ENCODE assay signal across 15 cellular contexts in the genomic region with DNA sequence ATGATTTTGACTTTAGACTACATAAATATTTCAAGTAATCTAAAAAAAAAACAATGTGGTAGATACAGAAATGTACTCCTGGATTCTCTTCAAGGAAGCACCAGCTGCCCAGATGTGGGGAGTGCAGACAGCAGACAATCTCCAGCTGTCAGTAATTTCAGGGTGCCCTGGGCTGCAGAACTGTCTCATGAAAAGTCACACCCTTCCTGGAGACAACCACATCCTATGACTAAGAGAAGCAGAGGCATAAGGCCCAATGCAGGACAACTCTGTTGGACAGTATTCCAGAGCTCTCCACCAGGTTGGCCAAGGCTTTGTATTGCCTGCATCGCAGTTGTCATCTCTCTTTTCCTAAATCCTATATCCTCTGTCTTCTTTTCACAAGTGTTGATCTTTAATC. TPM values are rescaled to one million over a fixed set of nuclear protein-coding genes. Genes with fewer than 3 reads are reported as not detected.
DNase-seq lines count a peak whose midpoint lies in the region; ATAC-seq and TF ChIP-seq lines count a peak whose summit lies in the region.
"Had no signal": no experiment of that assay in that cellular context is flagged by ENCODE, and none has a peak within 500 bp of the region (broad histone marks: within the 10 kb centered on the region; RNA-seq: fewer than 3 reads in every experiment).

No MANE protein-coding gene starts in this region.

- H3K36me3 Mint-ChIP-seq in T-helper 1 cell treated with Interleukin-12 subunit alpha and Interleukin-12 subunit beta and Interleukin-4 antibody, amounts not matched to agents 30 μg/mL and 1 μg/mL, for 36 hours (ENCODE audit: low read depth) = peaks cover 7% of the 10 kb centered on the region
- H3K36me3 Mint-ChIP-seq: brain had no signal

- DNase-seq in A172 (ENCODE audit: low spot score) = peak; percentile 41
- peak; percentile 88 for DNase-seq in CMK (ENCODE audit: low read depth)
- peak; percentile 2 to 82 for DNase-seq in fibroblast of lung (ENCODE audit: low read depth in 2 of 2)
- no peak for DNase-seq in prostate gland (ENCODE audit: low spot score)
- no peak for DNase-seq in SKM-1 (lab: John Stamatoyannopoulos, UW; ENCODE audit: unreplicated experiment)
- DNase-seq: NCI-H1417, NCI-H69, nephron progenitor cell, SK-N-SH had no signal

- no peaks in the 10 kb centered on the region for H3K79me2 ChIP-seq in fibroblast of lung (ENCODE audit: control insufficient read depth, insufficient read depth, low read length)

- TF ChIP-seq POLR2A in prostate gland (IDR thresholded peaks at IDR 0.05) = no peak

- no peaks in the 10 kb centered on the region for H3K4me1 ChIP-seq in fibroblast of lung (ENCODE audit: control insufficient read depth, extremely low read depth, insufficient read depth, low read length)
- no peaks in the 10 kb centered on the region for H3K4me1 ChIP-seq in prostate gland (replicated peaks)

- no peaks in the 10 kb centered on the region for H3K27me3 ChIP-seq in fibroblast of lung (ENCODE audit: control insufficient read depth, insufficient read depth, low read length)
- no peaks in the 10 kb centered on the region for H3K27me3 ChIP-seq in prostate gland (replicated peaks; ENCODE audit: insufficient read depth)

- H3K4me3 ChIP-seq in fibroblast of lung (replicated peaks in 1 of 4; ENCODE audit: control extremely low read depth in 1 of 4, insufficient read depth in 1 of 4, low read depth in 3 of 4, low read length in 4 of 4) (no peak overlapping the region), prostate gland (no peak overlapping the region)
- H3K4me3 ChIP-seq: smooth muscle cell had no signal

- peak overlapping the region; percentile 34 for H3K27ac Mint-ChIP-seq in T-helper 1 cell treated with Interleukin-12 subunit alpha and Interleukin-12 subunit beta and Interleukin-4 antibody, amounts not matched to agents 30 μg/mL and 1 μg/mL, for 36 hours
- H3K27ac Mint-ChIP-seq: brain, nephron progenitor cell had no signal

- H3K4me3 Mint-ChIP-seq in T-helper 1 cell treated with Interleukin-12 subunit alpha and Interleukin-12 subunit beta and Interleukin-4 antibody, amounts not matched to agents 30 μg/mL and 1 μg/mL, for 36 hours = peak overlapping the region; percentile 12
- H3K4me3 Mint-ChIP-seq: brain, nephron progenitor cell had no signal

- ATAC-seq in HG03135 (IDR thresholded peaks at IDR 0.05; ENCODE audit: unreplicated experiment) (no peak), HG03280 (IDR thresholded peaks at IDR 0.05; ENCODE audit: unreplicated experiment) (no peak)

- H3K36me3 ChIP-seq in fibroblast of lung (ENCODE audit: control insufficient read depth, insufficient read depth, low read length) (no peaks in the 10 kb centered on the region), prostate gland (no peaks in the 10 kb centered on the region)

- no peak overlapping the region for H3K4me2 ChIP-seq in fibroblast of lung (ENCODE audit: extremely low read depth, insufficient read depth, low read length)
- H3K4me2 ChIP-seq: SK-N-SH, smooth muscle cell had no signal

- peaks cover 18% of the 10 kb centered on the region for H3K4me1 Mint-ChIP-seq in T-helper 1 cell treated with Interleukin-12 subunit alpha and Interleukin-12 subunit beta and Interleukin-4 antibody, amounts not matched to agents 30 μg/mL and 1 μg/mL, for 36 hours (ENCODE audit: low read depth)
- H3K4me1 Mint-ChIP-seq: brain, nephron progenitor cell had no signal

- WGBS in prostate gland = 100% methylated on average over 1 of the region's 1 CpG

- no peaks in the 10 kb centered on the region for H4K20me1 ChIP-seq in fibroblast of lung (ENCODE audit: control insufficient read depth, extremely low read depth, insufficient read depth, low read length)

- H3K9me3 ChIP-seq in fibroblast of lung (ENCODE audit: control insufficient read depth, insufficient read depth, low read depth, low read length) = no peaks in the 10 kb centered on the region
- H3K9me3 ChIP-seq in prostate gland = no peaks in the 10 kb centered on the region
- H3K9me3 ChIP-seq: SK-N-SH had no signal

- no peak overlapping the region for H3K27ac ChIP-seq in fibroblast of lung (ENCODE audit: insufficient read depth, low read length)
- H3K27ac ChIP-seq in prostate gland = no peak overlapping the region
- H3K27ac ChIP-seq: C4-2B had no signal

- H3K9me3 Mint-ChIP-seq in T-helper 1 cell treated with Interleukin-12 subunit alpha and Interleukin-12 subunit beta and Interleukin-4 antibody, amounts not matched to agents 30 μg/mL and 1 μg/mL, for 36 hours = peaks cover 21% of the 10 kb centered on the region
- H3K9me3 Mint-ChIP-seq: brain, nephron progenitor cell had no signal

- intact Hi-C loops in prostate gland (cut with DNase I) = no loop called here

- no peak overlapping the region for H2AFZ ChIP-seq in fibroblast of lung (ENCODE audit: low read length)

- H3K9ac ChIP-seq in fibroblast of lung (ENCODE audit: insufficient read depth, low read length) = no peak overlapping the region
- H3K9ac ChIP-seq: SK-N-SH had no signal

- TF ChIP-seq CTCF in fibroblast of lung (conservative IDR thresholded peaks at IDR 0.05 in 1 of 2, IDR thresholded peaks at IDR 0.05 in 1 of 2; ENCODE audit: low read depth in 1 of 2, low read length in 2 of 2) (no peak), prostate gland (IDR thresholded peaks at IDR 0.05) (no peak)

- no peaks in the 10 kb centered on the region for H3K27me3 Mint-ChIP-seq in T-helper 1 cell treated with Interleukin-12 subunit alpha and Interleukin-12 subunit beta and Interleukin-4 antibody, amounts not matched to agents 30 μg/mL and 1 μg/mL, for 36 hours (ENCODE audit: low read depth)
- H3K27me3 Mint-ChIP-seq: brain had no signal

RNA-seq across cellular contexts. Expression of gene BLTP1, which starts 34.4 kb away (rescaled TPM):
- total RNA-seq in A172 (2014; rRNA removed; shearing (Covaris generic)) = 21.4 and 22.0 TPM in 2 replicates
- total RNA-seq in fibroblast of lung = 90.7 and 130 TPM in 2 replicates
- polyA plus RNA-seq in fibroblast of lung = 34.1 and 52.5 TPM in 2 replicates
- polyA plus RNA-seq in fibroblast of lung (2012) = 18.7 and 28.3 TPM in 2 replicates
- polyA minus RNA-seq in fibroblast of lung (ENCODE audit: low replicate concordance) = 64.1 and 65.4 TPM in 2 replicates
- total RNA-seq in prostate gland = 100 to 1,000 TPM in 1 of 2 donors, 10 to 100 TPM in 1; 53.6 to 116 TPM

Comparison
In these comparisons a context has a peak if more than half of its experiments do, and no peak if none do; other contexts are left out.
1. DNase-seq: peak in A172 (single experiment), CMK (single experiment) and fibroblast of lung (2 of 2); none in prostate gland (single experiment) and SKM-1 (single experiment).